ENCODE assay signal across 18 cellular contexts in genomic region chr13:51549593-51549992, GRCh38. TPM values are rescaled to one million over a fixed set of nuclear protein-coding genes. Genes with fewer than 3 reads are reported as not detected.
DNase-seq lines count a peak whose midpoint lies in the region; ATAC-seq, FAIRE-seq and TF ChIP-seq lines count a peak whose summit lies in the region.
"Had no signal": no experiment of that assay in that cellular context is flagged by ENCODE, and none has a peak within 500 bp of the region (broad histone marks: within the 10 kb centered on the region; RNA-seq: fewer than 3 reads in every experiment).

No MANE protein-coding gene starts in this region.

- no peak for TF ChIP-seq POLR2A in H1 (IDR thresholded peaks at IDR 0.05; ENCODE audit: control extremely low read depth in 1 of 2, low read depth in 2 of 2, low read length in 2 of 2)

- H4K8ac ChIP-seq in H1 (ENCODE audit: extremely low read depth, insufficient read depth, low read length), result no peak overlapping the region

- H3K4ac ChIP-seq in H1 (replicated peaks; ENCODE audit: insufficient read length, low read depth, low read length), result no peak overlapping the region

- no peak overlapping the region for H2BK12ac ChIP-seq in H1 (ENCODE audit: low read depth, low read length)

- H3K23ac ChIP-seq in H1 (ENCODE audit: insufficient read length), result no peak overlapping the region

- TF ChIP-seq EP300 in H1 (IDR thresholded peaks at IDR 0.05; ENCODE audit: borderline replicate concordance in 1 of 2, low read depth in 2 of 2, low read length in 2 of 2), result no peak

- no peak for FAIRE-seq in H1 (lab: Jason Lieb, UNC)

- peaks cover 4% of the 10 kb centered on the region for H3K9me3 Mint-ChIP-seq in neural crest cell
- H3K9me3 Mint-ChIP-seq: CD4-positive, alpha-beta memory T cell had no signal

- H3K27me3 ChIP-seq in Loucy (ENCODE audit: insufficient read depth, low read length, poor library complexity, severe bottlenecking), result no peaks in the 10 kb centered on the region
- no peaks in the 10 kb centered on the region for H3K27me3 ChIP-seq in H1 (replicated peaks in 1 of 4; ENCODE audit: control insufficient read depth in 3 of 4, extremely low read depth in 1 of 4, insufficient read depth in 3 of 4, low read length in 3 of 4)
- H3K27me3 ChIP-seq: BLaER1 had no signal

- H2BK20ac ChIP-seq in H1 (ENCODE audit: low read length), result no peak overlapping the region

- H3K27me3 Mint-ChIP-seq in neural crest cell (ENCODE audit: low read depth) (no peaks in the 10 kb centered on the region), T-helper 17 cell (peaks cover 6% of the 10 kb centered on the region)
- H3K27me3 Mint-ChIP-seq: CD4-positive, alpha-beta memory T cell had no signal

- peak overlapping the region; percentile 64 for H2AFZ ChIP-seq in Loucy (ENCODE audit: low read length)
- peak overlapping the region; percentile 8; the same call in 1 of the 2 replicates for H2AFZ ChIP-seq in H1 (ENCODE audit: low read length)

- H3K4me2 ChIP-seq in Loucy (ENCODE audit: low read depth, low read length, poor library complexity, severe bottlenecking) (no peak overlapping the region), H1 (ENCODE audit: insufficient read depth in 1 of 2, low read depth in 2 of 2, low read length in 2 of 2) (no peak overlapping the region)
- H3K4me2 ChIP-seq: BLaER1 had no signal

- CTCF ChIA-PET in H1 (lab: Charles Lee; ENCODE audit: partially characterized antibody), result interaction anchor here (0.6 kb wide), 1 partner anchor 1257 kb away, joined by 3 read pairs; no protein-coding TSS in a partner anchor

- 95% methylated on average over 2 of the region's 2 CpGs; no CpG with 5 or more reads in 1 of the 2 experiments for WGBS in H1 (ENCODE audit: extremely low coverage in 1 of 2, insufficient coverage in 1 of 2, insufficient read length in 1 of 2, insufficient replicate concordance in 2 of 2, low coverage in 1 of 2, low lambda C conversion rate in 2 of 2, missing lambda C conversion rate in 1 of 2), 2 experiments

- H3K27ac Mint-ChIP-seq in neural crest cell (ENCODE audit: unreplicated experiment) (peak overlapping the region; percentile 85), T-helper 17 cell (no peak overlapping the region)
- H3K27ac Mint-ChIP-seq: H9 had no signal

- peak; percentile 5 for DNase-seq in Daoy (ENCODE audit: low read depth)
- DNase-seq in H1 (ENCODE audit: low read depth in 1 of 2, low spot score in 2 of 2), result no peak
- DNase-seq in neural crest cell (ENCODE audit: low read depth, low spot score), result no peak
- DNase-seq in GM19240 (ENCODE audit: insufficient read length, low spot score), result no peak
- no peak for DNase-seq in activated CD4-positive, alpha-beta T cell treated with anti-CD3 and anti-CD28 coated beads for 4 hours
- no peak for DNase-seq in T-helper 17 cell
- DNase-seq: ACHN; CD4-positive, alpha-beta memory T cell; H9; NCI-H1092; NCI-H1436; NCI-H2029; NCI-H226; NCI-H510A treated with DMSO at 0.1 percent for 48 hours; NCI-H748 treated with DMSO at 0.1 percent for 48 hours; Right ventricle myocardium superior had no signal

- no peaks in the 10 kb centered on the region for H3K9me2 ChIP-seq in Loucy (replicated peaks; ENCODE audit: low read depth, low read length)

- no peak overlapping the region for H2BK120ac ChIP-seq in H1 (replicated peaks; ENCODE audit: low read depth, low read length)

- TF ChIP-seq RAD21 in H1 (IDR thresholded peaks at IDR 0.05 in 1 of 2, conservative IDR thresholded peaks at IDR 0.05 in 1 of 2; ENCODE audit: low read depth in 2 of 2, low read length in 2 of 2), result no peak

- no peak for ATAC-seq in T-helper 17 cell

- no peak overlapping the region for H2AK5ac ChIP-seq in H1 (ENCODE audit: low read depth, low read length)

- H3K27ac ChIP-seq in H1 (ENCODE audit: low read depth, low read length), result no peak overlapping the region
- H3K27ac ChIP-seq: BLaER1 had no signal

- no peak overlapping the region for H2BK15ac ChIP-seq in H1 (ENCODE audit: low read length)

- H3K4me3 ChIP-seq in Loucy (ENCODE audit: low read length, poor library complexity, severe bottlenecking), result no peak overlapping the region
- H3K4me3 ChIP-seq in H1 (ENCODE audit: extremely low read depth in 1 of 4, insufficient read depth in 2 of 4, low read depth in 3 of 4, low read length in 4 of 4), result no peak overlapping the region
- H3K4me3 ChIP-seq: BLaER1 had no signal

- no peak overlapping the region for H3K14ac ChIP-seq in H1 (ENCODE audit: insufficient read length)

- H3F3A ChIP-seq in Loucy (ENCODE audit: low read depth), result no peaks in the 10 kb centered on the region

- H3K79me1 ChIP-seq in H1 (ENCODE audit: low read depth, low read length), result no peaks in the 10 kb centered on the region

- no peak overlapping the region for H3K4me3 Mint-ChIP-seq in neural crest cell
- no peak overlapping the region for H3K4me3 Mint-ChIP-seq in T-helper 17 cell
- H3K4me3 Mint-ChIP-seq: CD4-positive, alpha-beta memory T cell; H9 had no signal

- H3K23me2 ChIP-seq in H1 (ENCODE audit: low read depth, low read length), result no peaks in the 10 kb centered on the region

- no peak overlapping the region for H3K56ac ChIP-seq in H1 (replicated peaks; ENCODE audit: insufficient read length, low read depth, low read length)

- H2BK5ac ChIP-seq in H1 (ENCODE audit: low read depth, low read length), result no peak overlapping the region

- no peaks in the 10 kb centered on the region for H3K36me3 Mint-ChIP-seq in neural crest cell (ENCODE audit: low read depth)
- no peaks in the 10 kb centered on the region for H3K36me3 Mint-ChIP-seq in T-helper 17 cell (ENCODE audit: low read depth)
- H3K36me3 Mint-ChIP-seq: CD4-positive, alpha-beta memory T cell had no signal

- no peak overlapping the region for H3K18ac ChIP-seq in H1 (ENCODE audit: extremely low read depth, low read length)

- H4K91ac ChIP-seq in H1 (replicated peaks; ENCODE audit: insufficient read length, low read length), result no peak overlapping the region

- H3K9me3 ChIP-seq in Loucy (ENCODE audit: insufficient read depth, low read depth, low read length) (no peaks in the 10 kb centered on the region), H1 (ENCODE audit: insufficient read depth in 2 of 2, low read depth in 1 of 2, low read length in 1 of 2) (no peaks in the 10 kb centered on the region), T-helper 17 cell (ENCODE audit: control insufficient read depth, low read length, poor library complexity, severe bottlenecking) (no peaks in the 10 kb centered on the region)
- H3K9me3 ChIP-seq: BLaER1 had no signal

- no peak for TF ChIP-seq CTCF in Loucy (conservative IDR thresholded peaks at IDR 0.05; ENCODE audit: low read length)
- no peak for TF ChIP-seq CTCF in H1 (IDR thresholded peaks at IDR 0.05; ENCODE audit: control extremely low read depth in 1 of 3, insufficient read depth in 1 of 3, low read depth in 1 of 3, low read length in 3 of 3)
- no peak for TF ChIP-seq CTCF in neural crest cell (conservative IDR thresholded peaks at IDR 0.05)

- H3K79me2 ChIP-seq in Loucy (ENCODE audit: insufficient read depth, low read length), result no peaks in the 10 kb centered on the region
- no peaks in the 10 kb centered on the region for H3K79me2 ChIP-seq in H1 (ENCODE audit: control insufficient read depth in 1 of 2, insufficient read depth in 2 of 2, low read length in 2 of 2)

- H3K36me3 ChIP-seq in Loucy (ENCODE audit: insufficient read depth, low read length), result no peaks in the 10 kb centered on the region
- no peaks in the 10 kb centered on the region for H3K36me3 ChIP-seq in H1 (ENCODE audit: control insufficient read depth in 2 of 4, insufficient read depth in 4 of 4, low read length in 3 of 4)
- H3K36me3 ChIP-seq: BLaER1 had no signal

- POLR2A ChIA-PET in H1 (lab: Charles Lee; ENCODE audit: partially characterized antibody), result no interaction called here

- H3K4me1 ChIP-seq in Loucy (ENCODE audit: insufficient read depth, low read length, poor library complexity, severe bottlenecking) (peaks cover 13% of the 10 kb centered on the region), H1 (replicated peaks in 1 of 4; ENCODE audit: control insufficient read depth in 3 of 4, insufficient read depth in 4 of 4, low read length in 3 of 4) (peaks cover 0 to 6% (median 2%) of the 10 kb centered on the region in 4 experiments; a peak in 3 of 7 replicates)
- H3K4me1 ChIP-seq: BLaER1 had no signal

- H4K5ac ChIP-seq in H1 (ENCODE audit: insufficient read length, low read depth, low read length), result no peak overlapping the region

- no peak overlapping the region for H3K9ac ChIP-seq in Loucy (ENCODE audit: low read depth, low read length, poor library complexity, severe bottlenecking)
- no peak overlapping the region for H3K9ac ChIP-seq in H1 (replicated peaks in 1 of 4; ENCODE audit: extremely low read depth in 1 of 4, low read depth in 3 of 4, low read length in 3 of 4)
- H3K9ac ChIP-seq: BLaER1 had no signal

- no peaks in the 10 kb centered on the region for H4K20me1 ChIP-seq in Loucy (ENCODE audit: insufficient read depth, low read length, poor library complexity, severe bottlenecking)
- H4K20me1 ChIP-seq in H1 (replicated peaks in 1 of 2; ENCODE audit: control insufficient read depth in 1 of 2, insufficient read depth in 2 of 2, low read length in 2 of 2), result no peaks in the 10 kb centered on the region
- H4K20me1 ChIP-seq: BLaER1 had no signal

- H3K4me1 Mint-ChIP-seq in neural crest cell, result peaks cover 6% of the 10 kb centered on the region
- no peaks in the 10 kb centered on the region for H3K4me1 Mint-ChIP-seq in T-helper 17 cell
- H3K4me1 Mint-ChIP-seq: CD4-positive, alpha-beta memory T cell had no signal

TF ChIP-seq in H1, 55 proteins besides CTCF, POLR2A, EP300 and RAD21:
- no peak for TF ChIP-seq SP2 (IDR thresholded peaks at IDR 0.05; ENCODE audit: low read length)
- TF ChIP-seq SAP30 (IDR thresholded peaks at IDR 0.05; ENCODE audit: insufficient read depth, insufficient replicate concordance, low read length), result no peak
- no peak for TF ChIP-seq SP4 (IDR thresholded peaks at IDR 0.05; ENCODE audit: low read length)
- no peak for TF ChIP-seq TAF7 (optimal IDR thresholded peaks at IDR 0.05; ENCODE audit: borderline replicate concordance, low read depth, low read length)
- TF ChIP-seq BACH1 (IDR thresholded peaks at IDR 0.05; ENCODE audit: low read length), result no peak
- TF ChIP-seq CBX8 (IDR thresholded peaks at IDR 0.05; ENCODE audit: borderline replicate concordance, low read depth, low read length), result no peak

RNA-seq across cellular contexts. Expression of gene WDFY2, which starts 34.7 kb away (rescaled TPM):
- total RNA-seq in Daoy (2014; rRNA removed; shearing (Covaris generic)), result 1.4 and 4.5 TPM in 2 replicates
- 29.0 and 31.1 TPM in 2 replicates for total RNA-seq in H1 (2021; fragmentation: NEBNext Ultra II Directional; extraction: Animal tissue kit (Norgen Biotek cat#: 25700))
- polyA plus RNA-seq in H1 (2011; rRNA removed), result 13.5 and 13.9 TPM in 2 replicates
- polyA plus RNA-seq in H1 (2011; cell fraction: cytosol; rRNA removed), result 18.9 TPM
- polyA plus RNA-seq in H1 (2011; cell fraction: nucleus; rRNA removed), result 36.9 TPM
- polyA plus RNA-seq in H1 (2012, experiment 1 of 2), result 16.2 to 20.8 TPM (median 18.3 TPM) in 4 replicates
- polyA plus RNA-seq in H1 (2012, experiment 2 of 2), result 5.1 TPM
- 15.5 TPM for polyA plus RNA-seq in H1 (2013, experiment 1 of 2)
- 14.5 TPM for polyA plus RNA-seq in H1 (2013, experiment 2 of 2)
- 38.2 and 40.9 TPM in 2 replicates for polyA minus RNA-seq in H1 (2011; rRNA and poly(A)+ RNA removed)
- 16.6 TPM for polyA minus RNA-seq in H1 (2011; cell fraction: cytosol; rRNA and poly(A)+ RNA removed)
- 60.5 TPM for polyA minus RNA-seq in H1 (2011; cell fraction: nucleus; rRNA and poly(A)+ RNA removed)
- total RNA-seq in neural crest cell (18.9 and 20.7 TPM in 2 replicates), T-helper 17 cell (10 to 100 TPM; 41.5 to 52.2 TPM)
